ENCODE assay signal across 22 cellular contexts in the genomic region with DNA sequence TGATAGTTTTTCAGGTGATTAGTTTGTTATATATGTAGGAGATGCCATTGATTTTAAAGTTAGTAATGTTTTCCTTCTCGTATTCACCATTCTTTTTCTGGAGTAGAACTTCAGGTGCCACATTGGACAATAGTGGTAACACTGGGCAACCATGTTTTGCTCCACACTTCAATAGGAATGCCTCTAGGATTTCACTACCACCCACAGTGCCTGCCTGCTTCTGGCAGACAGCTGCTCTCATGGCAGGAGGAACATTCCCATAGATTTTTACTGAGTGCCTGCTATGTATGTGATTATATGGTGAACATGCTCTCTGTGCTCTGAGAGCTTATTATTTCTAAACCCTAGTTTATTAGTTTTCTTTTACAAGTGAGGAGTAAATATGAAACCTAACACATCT.
"Had no signal": no experiment of that assay in that cellular context is flagged by ENCODE, and none has a peak within 500 bp of the region (broad histone marks: within the 10 kb centered on the region; RNA-seq: fewer than 3 reads in every experiment).

No MANE protein-coding gene starts in this region.

- H3K36me3 ChIP-seq: vagina had no signal

- DNase-seq: activated CD4-positive, alpha-beta T cell treated with anti-CD3 and anti-CD28 coated beads, Interleukin-2, amount 50 U/mL, for 48 hours; activated CD8-positive, alpha-beta memory T cell treated with anti-CD3 and anti-CD28 coated beads, Interleukin-2, amount 50 U/mL, for 48 hours; activated effector memory CD4-positive, alpha-beta T cell treated with anti-CD3 and anti-CD28 coated beads, Interleukin-2, amount 50 U/mL, for 16 hours; activated naive CD4-positive, alpha-beta T cell treated with anti-CD3 and anti-CD28 coated beads, Interleukin-2, amount 10 ng/mL, durations not matched to agents 7 days and 5 days; activated T-cell treated with anti-CD3 and anti-CD28 coated beads, Interleukin-2, amount 50 U/mL, for 48 hours; cerebellar nuclear complex; erythroblast; foreskin fibroblast; heart right ventricle; islet precursor cell; left cardiac atrium; posterior cingulate gyrus; stimulated activated CD4-positive, alpha-beta T cell treated with anti-CD3 and anti-CD28 coated beads, Interleukin-2, amount 100 ng/mL, for 48 hours; stimulated activated naive CD4-positive, alpha-beta T cell; T1000; testis; trophoblast cell had no signal

- H3K27ac Mint-ChIP-seq: activated naive CD4-positive, alpha-beta T cell treated with anti-CD3 and anti-CD28 coated beads, Interleukin-2, amount 10 ng/mL, durations not matched to agents 7 days and 5 days; WTC11 had no signal

- H3K4me3 Mint-ChIP-seq: activated naive CD4-positive, alpha-beta T cell treated with anti-CD3 and anti-CD28 coated beads, Interleukin-2, amount 10 ng/mL, durations not matched to agents 7 days and 5 days; neural crest cell; WTC11 had no signal

- H3K4me3 ChIP-seq: coronary artery, heart right ventricle, testis, vagina had no signal

- H3K9me3 Mint-ChIP-seq: activated naive CD4-positive, alpha-beta T cell treated with anti-CD3 and anti-CD28 coated beads, Interleukin-2, amount 10 ng/mL, durations not matched to agents 7 days and 5 days; neural crest cell had no signal

- H3K27me3 ChIP-seq: heart right ventricle, testis, vagina had no signal

- H3K4me1 ChIP-seq: testis, vagina had no signal

- H3K27me3 Mint-ChIP-seq: activated naive CD4-positive, alpha-beta T cell treated with anti-CD3 and anti-CD28 coated beads, Interleukin-2, amount 10 ng/mL, durations not matched to agents 7 days and 5 days had no signal

- H3K9me3 ChIP-seq: heart right ventricle, testis, vagina had no signal

- H3K36me3 Mint-ChIP-seq: WTC11 had no signal

- H3K27ac ChIP-seq: coronary artery, heart right ventricle, testis, vagina had no signal

- ATAC-seq: heart right ventricle, left cardiac atrium, sciatic nerve, WTC11 had no signal
